1 cellular context compared by ENCODE assay signal in the genomic region with DNA sequence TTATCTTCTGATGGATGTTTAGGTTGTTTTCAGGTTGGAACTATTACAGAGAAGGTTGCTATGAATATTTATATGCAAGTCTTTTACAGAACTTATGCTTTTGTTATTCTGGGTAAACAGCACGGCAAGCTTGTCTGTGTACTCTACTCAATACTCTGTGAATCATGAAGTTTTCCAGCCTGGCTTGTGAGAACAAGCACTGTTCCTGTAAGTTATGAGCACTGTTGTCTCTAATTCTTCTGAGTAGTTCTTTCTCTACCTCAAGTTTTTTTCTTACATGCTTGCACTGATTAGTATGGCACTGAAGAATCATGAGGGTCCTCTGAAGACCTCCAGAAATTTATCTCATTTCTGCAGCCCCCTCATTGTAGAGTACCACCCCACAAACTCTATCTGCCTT.
TF ChIP-seq lines count a peak whose summit lies in the region.

No MANE protein-coding gene starts in this region.

TF ChIP-seq in GM23338, 12 proteins besides CTCF, POLR2A, EP300 and RAD21:
- TF ChIP-seq, protein P1, sequence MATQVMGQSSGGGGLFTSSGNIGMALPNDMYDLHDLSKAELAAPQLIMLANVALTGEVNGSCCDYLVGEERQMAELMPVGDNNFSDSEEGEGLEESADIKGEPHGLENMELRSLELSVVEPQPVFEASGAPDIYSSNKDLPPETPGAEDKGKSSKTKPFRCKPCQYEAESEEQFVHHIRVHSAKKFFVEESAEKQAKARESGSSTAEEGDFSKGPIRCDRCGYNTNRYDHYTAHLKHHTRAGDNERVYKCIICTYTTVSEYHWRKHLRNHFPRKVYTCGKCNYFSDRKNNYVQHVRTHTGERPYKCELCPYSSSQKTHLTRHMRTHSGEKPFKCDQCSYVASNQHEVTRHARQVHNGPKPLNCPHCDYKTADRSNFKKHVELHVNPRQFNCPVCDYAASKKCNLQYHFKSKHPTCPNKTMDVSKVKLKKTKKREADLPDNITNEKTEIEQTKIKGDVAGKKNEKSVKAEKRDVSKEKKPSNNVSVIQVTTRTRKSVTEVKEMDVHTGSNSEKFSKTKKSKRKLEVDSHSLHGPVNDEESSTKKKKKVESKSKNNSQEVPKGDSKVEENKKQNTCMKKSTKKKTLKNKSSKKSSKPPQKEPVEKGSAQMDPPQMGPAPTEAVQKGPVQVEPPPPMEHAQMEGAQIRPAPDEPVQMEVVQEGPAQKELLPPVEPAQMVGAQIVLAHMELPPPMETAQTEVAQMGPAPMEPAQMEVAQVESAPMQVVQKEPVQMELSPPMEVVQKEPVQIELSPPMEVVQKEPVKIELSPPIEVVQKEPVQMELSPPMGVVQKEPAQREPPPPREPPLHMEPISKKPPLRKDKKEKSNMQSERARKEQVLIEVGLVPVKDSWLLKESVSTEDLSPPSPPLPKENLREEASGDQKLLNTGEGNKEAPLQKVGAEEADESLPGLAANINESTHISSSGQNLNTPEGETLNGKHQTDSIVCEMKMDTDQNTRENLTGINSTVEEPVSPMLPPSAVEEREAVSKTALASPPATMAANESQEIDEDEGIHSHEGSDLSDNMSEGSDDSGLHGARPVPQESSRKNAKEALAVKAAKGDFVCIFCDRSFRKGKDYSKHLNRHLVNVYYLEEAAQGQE (IDR thresholded peaks at IDR 0.05; ENCODE audit: unreplicated experiment), result no peak
- no peak for TF ChIP-seq POLR2AphosphoS5 (IDR thresholded peaks at IDR 0.05; ENCODE audit: low read depth)
- TF ChIP-seq NANOG (IDR thresholded peaks at IDR 0.05; ENCODE audit: borderline replicate concordance), result no peak
- TF ChIP-seq, protein P2, sequence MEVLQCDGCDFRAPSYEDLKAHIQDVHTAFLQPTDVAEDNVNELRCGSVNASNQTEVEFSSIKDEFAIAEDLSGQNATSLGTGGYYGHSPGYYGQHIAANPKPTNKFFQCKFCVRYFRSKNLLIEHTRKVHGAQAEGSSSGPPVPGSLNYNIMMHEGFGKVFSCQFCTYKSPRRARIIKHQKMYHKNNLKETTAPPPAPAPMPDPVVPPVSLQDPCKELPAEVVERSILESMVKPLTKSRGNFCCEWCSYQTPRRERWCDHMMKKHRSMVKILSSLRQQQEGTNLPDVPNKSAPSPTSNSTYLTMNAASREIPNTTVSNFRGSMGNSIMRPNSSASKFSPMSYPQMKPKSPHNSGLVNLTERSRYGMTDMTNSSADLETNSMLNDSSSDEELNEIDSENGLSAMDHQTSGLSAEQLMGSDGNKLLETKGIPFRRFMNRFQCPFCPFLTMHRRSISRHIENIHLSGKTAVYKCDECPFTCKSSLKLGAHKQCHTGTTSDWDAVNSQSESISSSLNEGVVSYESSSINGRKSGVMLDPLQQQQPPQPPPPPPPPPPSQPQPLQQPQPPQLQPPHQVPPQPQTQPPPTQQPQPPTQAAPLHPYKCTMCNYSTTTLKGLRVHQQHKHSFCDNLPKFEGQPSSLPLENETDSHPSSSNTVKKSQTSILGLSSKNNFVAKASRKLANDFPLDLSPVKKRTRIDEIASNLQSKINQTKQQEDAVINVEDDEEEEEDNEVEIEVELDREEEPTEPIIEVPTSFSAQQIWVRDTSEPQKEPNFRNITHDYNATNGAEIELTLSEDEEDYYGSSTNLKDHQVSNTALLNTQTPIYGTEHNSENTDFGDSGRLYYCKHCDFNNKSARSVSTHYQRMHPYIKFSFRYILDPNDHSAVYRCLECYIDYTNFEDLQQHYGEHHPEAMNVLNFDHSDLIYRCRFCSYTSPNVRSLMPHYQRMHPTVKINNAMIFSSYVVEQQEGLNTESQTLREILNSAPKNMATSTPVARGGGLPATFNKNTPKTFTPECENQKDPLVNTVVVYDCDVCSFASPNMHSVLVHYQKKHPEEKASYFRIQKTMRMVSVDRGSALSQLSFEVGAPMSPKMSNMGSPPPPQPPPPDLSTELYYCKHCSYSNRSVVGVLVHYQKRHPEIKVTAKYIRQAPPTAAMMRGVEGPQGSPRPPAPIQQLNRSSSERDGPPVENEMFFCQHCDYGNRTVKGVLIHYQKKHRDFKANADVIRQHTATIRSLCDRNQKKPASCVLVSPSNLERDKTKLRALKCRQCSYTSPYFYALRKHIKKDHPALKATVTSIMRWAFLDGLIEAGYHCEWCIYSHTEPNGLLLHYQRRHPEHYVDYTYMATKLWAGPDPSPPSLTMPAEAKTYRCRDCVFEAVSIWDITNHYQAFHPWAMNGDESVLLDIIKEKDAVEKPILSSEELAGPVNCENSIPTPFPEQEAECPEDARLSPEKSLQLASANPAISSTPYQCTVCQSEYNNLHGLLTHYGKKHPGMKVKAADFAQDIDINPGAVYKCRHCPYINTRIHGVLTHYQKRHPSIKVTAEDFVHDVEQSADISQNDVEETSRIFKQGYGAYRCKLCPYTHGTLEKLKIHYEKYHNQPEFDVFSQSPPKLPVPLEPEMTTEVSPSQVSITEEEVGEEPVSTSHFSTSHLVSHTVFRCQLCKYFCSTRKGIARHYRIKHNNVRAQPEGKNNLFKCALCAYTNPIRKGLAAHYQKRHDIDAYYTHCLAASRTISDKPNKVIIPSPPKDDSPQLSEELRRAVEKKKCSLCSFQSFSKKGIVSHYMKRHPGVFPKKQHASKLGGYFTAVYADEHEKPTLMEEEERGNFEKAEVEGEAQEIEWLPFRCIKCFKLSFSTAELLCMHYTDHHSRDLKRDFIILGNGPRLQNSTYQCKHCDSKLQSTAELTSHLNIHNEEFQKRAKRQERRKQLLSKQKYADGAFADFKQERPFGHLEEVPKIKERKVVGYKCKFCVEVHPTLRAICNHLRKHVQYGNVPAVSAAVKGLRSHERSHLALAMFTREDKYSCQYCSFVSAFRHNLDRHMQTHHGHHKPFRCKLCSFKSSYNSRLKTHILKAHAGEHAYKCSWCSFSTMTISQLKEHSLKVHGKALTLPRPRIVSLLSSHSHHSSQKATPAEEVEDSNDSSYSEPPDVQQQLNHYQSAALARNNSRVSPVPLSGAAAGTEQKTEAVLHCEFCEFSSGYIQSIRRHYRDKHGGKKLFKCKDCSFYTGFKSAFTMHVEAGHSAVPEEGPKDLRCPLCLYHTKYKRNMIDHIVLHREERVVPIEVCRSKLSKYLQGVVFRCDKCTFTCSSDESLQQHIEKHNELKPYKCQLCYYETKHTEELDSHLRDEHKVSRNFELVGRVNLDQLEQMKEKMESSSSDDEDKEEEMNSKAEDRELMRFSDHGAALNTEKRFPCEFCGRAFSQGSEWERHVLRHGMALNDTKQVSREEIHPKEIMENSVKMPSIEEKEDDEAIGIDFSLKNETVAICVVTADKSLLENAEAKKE (CRISPR knock-in tag; IDR thresholded peaks at IDR 0.05), result no peak
- TF ChIP-seq, protein P3, sequence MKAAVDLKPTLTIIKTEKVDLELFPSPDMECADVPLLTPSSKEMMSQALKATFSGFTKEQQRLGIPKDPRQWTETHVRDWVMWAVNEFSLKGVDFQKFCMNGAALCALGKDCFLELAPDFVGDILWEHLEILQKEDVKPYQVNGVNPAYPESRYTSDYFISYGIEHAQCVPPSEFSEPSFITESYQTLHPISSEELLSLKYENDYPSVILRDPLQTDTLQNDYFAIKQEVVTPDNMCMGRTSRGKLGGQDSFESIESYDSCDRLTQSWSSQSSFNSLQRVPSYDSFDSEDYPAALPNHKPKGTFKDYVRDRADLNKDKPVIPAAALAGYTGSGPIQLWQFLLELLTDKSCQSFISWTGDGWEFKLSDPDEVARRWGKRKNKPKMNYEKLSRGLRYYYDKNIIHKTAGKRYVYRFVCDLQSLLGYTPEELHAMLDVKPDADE (IDR thresholded peaks at IDR 0.05), result no peak
- TF ChIP-seq EZH2phosphoT487 (IDR thresholded peaks at IDR 0.05; ENCODE audit: unreplicated experiment), result no peak
- no peak for TF ChIP-seq JUNB (IDR thresholded peaks at IDR 0.05; ENCODE audit: unreplicated experiment)
- TF ChIP-seq ZNF114 (CRISPR knock-in tag; IDR thresholded peaks at IDR 0.05), result no peak
- no peak for TF ChIP-seq STAT1 (IDR thresholded peaks at IDR 0.05; ENCODE audit: unreplicated experiment)
- no peak for TF ChIP-seq ZNF331 (CRISPR knock-in tag; IDR thresholded peaks at IDR 0.05; ENCODE audit: low read depth)
- no peak for TF ChIP-seq CREB1 (CRISPR knock-in tag; IDR thresholded peaks at IDR 0.05; ENCODE audit: low read depth)
